ENCODE assay signal across 23 cellular contexts in genomic region chr11:70107756-70108155, GRCh38. TPM values are rescaled to one million over a fixed set of nuclear protein-coding genes. Genes with fewer than 3 reads are reported as not detected.
DNase-seq lines count a peak whose midpoint lies in the region; ATAC-seq and TF ChIP-seq lines count a peak whose summit lies in the region.
"Had no signal": no experiment of that assay in that cellular context is flagged by ENCODE, and none has a peak within 500 bp of the region (broad histone marks: within the 10 kb centered on the region; RNA-seq: fewer than 3 reads in every experiment).

No MANE protein-coding gene starts in this region.

- H3K79me2 ChIP-seq in hepatocyte: no peaks in the 10 kb centered on the region

- H3K9ac ChIP-seq in NT2/D1 (ENCODE audit: insufficient read length, low read depth) (peak overlapping the region; percentile 32), rectal smooth muscle tissue (ENCODE audit: low read length) (no peak overlapping the region)
- H3K9ac ChIP-seq: BLaER1 treated with 17β-estradiol and CSF1 and Interleukin-3, amounts not matched to agents 10 nM and 100 nM had no signal

- no peak overlapping the region for H2AFZ ChIP-seq in hepatocyte
- H2AFZ ChIP-seq: GM23338 had no signal

- H3K27ac ChIP-seq in hepatocyte (peak overlapping the region; percentile 68), rectal smooth muscle tissue (ENCODE audit: low read depth, low read length) (peak overlapping the region; percentile 64), thyroid gland (peak overlapping the region in 2 of 3 donors; percentile 88 to 92)
- H3K27ac ChIP-seq: BLaER1 treated with 17β-estradiol and CSF1 and Interleukin-3, amounts not matched to agents 10 nM and 100 nM had no signal

- ATAC-seq in GM21723 (IDR thresholded peaks at IDR 0.05; ENCODE audit: unreplicated experiment): no peak
- ATAC-seq: GM23338, PC-3 had no signal

- peaks cover 21% of the 10 kb centered on the region for H3K4me1 ChIP-seq in NT2/D1 (ENCODE audit: insufficient read depth, insufficient read length)
- H3K4me1 ChIP-seq in hepatocyte (ENCODE audit: insufficient read depth): peaks cover 28% of the 10 kb centered on the region
- peaks cover 23% of the 10 kb centered on the region for H3K4me1 ChIP-seq in rectal smooth muscle tissue (ENCODE audit: control insufficient read depth, insufficient read depth, low read length)
- peaks cover 47 to 58% of the 10 kb centered on the region in 2 donors for H3K4me1 ChIP-seq in thyroid gland

- H4K20me1 ChIP-seq in hepatocyte (ENCODE audit: insufficient read depth, poor library complexity, severe bottlenecking): no peaks in the 10 kb centered on the region

- H3K9me2 ChIP-seq in hepatocyte (replicated peaks; ENCODE audit: insufficient read depth): no peaks in the 10 kb centered on the region

- H3K27me3 ChIP-seq in NT2/D1 (ENCODE audit: insufficient read depth, insufficient read length): no peaks in the 10 kb centered on the region
- no peaks in the 10 kb centered on the region for H3K27me3 ChIP-seq in hepatocyte
- no peaks in the 10 kb centered on the region for H3K27me3 ChIP-seq in rectal smooth muscle tissue (ENCODE audit: control insufficient read depth, insufficient read depth, low read length)
- H3K27me3 ChIP-seq in thyroid gland: no peaks in the 10 kb centered on the region
- H3K27me3 ChIP-seq: MG63 had no signal

- TF ChIP-seq POLR2A in thyroid gland (IDR thresholded peaks at IDR 0.05): no peak

- no peaks in the 10 kb centered on the region for H3K9me3 ChIP-seq in NT2/D1 (ENCODE audit: insufficient read depth, low read length)
- H3K9me3 ChIP-seq in hepatocyte (ENCODE audit: low read depth): no peaks in the 10 kb centered on the region
- H3K9me3 ChIP-seq in thyroid gland: no peaks in the 10 kb centered on the region
- H3K9me3 ChIP-seq: A549; BLaER1 treated with 17β-estradiol and CSF1 and Interleukin-3, amounts not matched to agents 10 nM and 100 nM; HAP-1; MG63 had no signal

- H3K36me3 ChIP-seq in NT2/D1 (ENCODE audit: insufficient read depth, insufficient read length, low read length) (no peaks in the 10 kb centered on the region), hepatocyte (replicated peaks; ENCODE audit: insufficient read depth, low read depth) (no peaks in the 10 kb centered on the region), rectal smooth muscle tissue (ENCODE audit: control insufficient read depth, insufficient read depth, low read length) (no peaks in the 10 kb centered on the region), thyroid gland (no peaks in the 10 kb centered on the region)
- H3K36me3 ChIP-seq: BLaER1 treated with 17β-estradiol and CSF1 and Interleukin-3, amounts not matched to agents 10 nM and 100 nM; HAP-1; MG63 had no signal

- intact Hi-C loops in thyroid gland (cut with DNase I): no loop called here

- 79% methylated on average over 11 of the region's 11 CpGs for WGBS in hepatocyte (ENCODE audit: low lambda C conversion rate, missing lambda C conversion rate)
- WGBS in thyroid gland, 2 donors: 76 to 81% methylated on average over 10 of the region's 11 CpGs

- no peak overlapping the region for H3K4me2 ChIP-seq in hepatocyte
- H3K4me2 ChIP-seq: A549, GM23338 had no signal

- TF ChIP-seq CTCF in hepatocyte (IDR thresholded peaks at IDR 0.05; ENCODE audit: poor library complexity) (no peak), thyroid gland (IDR thresholded peaks at IDR 0.05) (no peak)

- DNase-seq in NT2/D1 (ENCODE audit: low read depth, low spot score) (no peak), hepatocyte (ENCODE audit: low spot score) (no peak), thyroid gland (no peak), kidney glomerular epithelial cell (lab: John Stamatoyannopoulos, UW) (no peak), UCSD-AML1 (lab: John Stamatoyannopoulos, UW; ENCODE audit: unreplicated experiment) (no peak)
- DNase-seq: AML-193; CD4-positive, alpha-beta T cell; COR-L47; KBM-7; NCI-H2029; NCI-H446; NCI-H524 treated with DMSO at 0.1 percent for 48 hours; NCI-H774; PC-3 had no signal

- no peak overlapping the region for H3K4me3 ChIP-seq in NT2/D1 (ENCODE audit: insufficient read length, low read depth)
- H3K4me3 ChIP-seq in hepatocyte: no peak overlapping the region
- H3K4me3 ChIP-seq in rectal smooth muscle tissue (ENCODE audit: low read length): no peak overlapping the region
- H3K4me3 ChIP-seq in thyroid gland (replicated peaks in 1 of 3): no peak overlapping the region
- H3K4me3 ChIP-seq: A549; BLaER1 treated with 17β-estradiol and CSF1 and Interleukin-3, amounts not matched to agents 10 nM and 100 nM; GM23338; HAP-1; MG63 had no signal

RNA-seq across cellular contexts. Expression of gene ANO1, which starts 29.6 kb away (rescaled TPM):
- total RNA-seq in hepatocyte (10.5 and 12.1 TPM in 2 replicates), thyroid gland (10 to 100 TPM; 25.8 to 56.2 (median 35.3) TPM)
- polyA plus RNA-seq in hepatocyte: 4.7 and 6.2 TPM in 2 replicates
- total RNA-seq: CD4-positive, alpha-beta T cell; HFFc6; LHCN-M2 had no signal
